In genomic region chr5:5665225-5666075, GRCh38 we compare ENCODE assay signal across 22 cellular contexts.
A peak's percentile ranks its signal among the peaks of the same experiment; 100 is the strongest.
DNase-seq lines count a peak whose midpoint lies in the region; ATAC-seq, FAIRE-seq and TF ChIP-seq lines count a peak whose summit lies in the region.
"Had no signal": no experiment of that assay in that cellular context is flagged by ENCODE, and none has a peak within 500 bp of the region (broad histone marks: within the 10 kb centered on the region; RNA-seq: fewer than 3 reads in every experiment).

No MANE protein-coding gene starts in this region.

- intact Hi-C loops in PC-9 (cut with micrococcal nuclease; ENCODE audit: unreplicated experiment) (no loop called here), sciatic nerve (cut with DNase I) (no loop called here), colonic mucosa (cut with DNase I) (no loop called here)

- no peaks in the 10 kb centered on the region for H3K36me3 ChIP-seq in PC-9 (ENCODE audit: low read depth)
- no peaks in the 10 kb centered on the region for H3K36me3 ChIP-seq in brain microvascular endothelial cell (replicated peaks)
- no peaks in the 10 kb centered on the region for H3K36me3 ChIP-seq in colonic mucosa
- H3K36me3 ChIP-seq: sigmoid colon, SJCRH30, transverse colon had no signal

- no peaks in the 10 kb centered on the region for H3K79me2 ChIP-seq in PC-9 (ENCODE audit: low read depth)

- in situ Hi-C loops in brain microvascular endothelial cell (cut with HindIII; ENCODE audit: low pct_ligation_motif_present, low sequenced_read_pairs), result no loop called here

- peak overlapping the region; percentile 25; the same call in 1 of the 2 replicates for H3K4me3 ChIP-seq in PC-9
- no peak overlapping the region for H3K4me3 ChIP-seq in brain microvascular endothelial cell (ENCODE audit: low read depth, low read length)
- H3K4me3 ChIP-seq in colonic mucosa, result no peak overlapping the region
- H3K4me3 ChIP-seq: sigmoid colon, SJCRH30, transverse colon had no signal

- peaks cover 30% of the 10 kb centered on the region for H3K4me1 ChIP-seq in PC-9 (replicated peaks; ENCODE audit: insufficient read depth)
- no peaks in the 10 kb centered on the region for H3K4me1 ChIP-seq in colonic mucosa
- H3K4me1 ChIP-seq: sigmoid colon, SJCRH30, transverse colon had no signal

- H3K27ac Mint-ChIP-seq in stimulated activated naive B cell treated with anti-CD40 and anti-IgM and Interleukin-4, amounts not matched to agents 10 μg/mL and 1 μg/mL and 100 μg/mL, for 72 hours, result no peak overlapping the region
- H3K27ac Mint-ChIP-seq: activated B cell treated with CpG ODN at 0.5 μM for 24 hours; activated naive CD4-positive, alpha-beta T cell treated with anti-CD3 and anti-CD28 coated beads, Interleukin-2, amount 10 ng/mL, durations not matched to agents 7 days and 5 days; memory B cell; stimulated activated memory B cell treated with anti-CD40 and anti-IgM and Interleukin-4, amounts not matched to agents 10 μg/mL and 1 μg/mL and 100 μg/mL, for 72 hours had no signal

- no TSS peak for BruUV-seq in PC-9 (replicated peaks; lab: Mats Ljungman, UMichigan)

- no peak overlapping the region for H2AFZ ChIP-seq in PC-9

- H3K9ac ChIP-seq in colonic mucosa (ENCODE audit: low read depth in 2 of 2, low read length in 2 of 2), result no peak overlapping the region

- POLR2A ChIA-PET in PC-9 (lab: Charles Lee; ENCODE audit: unreplicated experiment), result no interaction called here

- peak overlapping the region; percentile 62 for H3K4me2 ChIP-seq in PC-9

- H3K27ac ChIP-seq in PC-9, result peak overlapping the region; percentile 48
- no peak overlapping the region for H3K27ac ChIP-seq in brain microvascular endothelial cell
- H3K27ac ChIP-seq in colonic mucosa, result no peak overlapping the region
- H3K27ac ChIP-seq: sigmoid colon, SJCRH30, transverse colon had no signal

- no peaks in the 10 kb centered on the region for H3K9me2 ChIP-seq in PC-9 (ENCODE audit: insufficient read depth)

- DNase-seq in H54 (ENCODE audit: insufficient read length, low spot score) (peak; percentile 89), PC-9 (peak in 1 of 2 experiments; percentile 86), brain microvascular endothelial cell (peak; percentile 2), sciatic nerve (ENCODE audit: low spot score) (no peak), colonic mucosa (no peak)
- no peak for DNase-seq in stimulated activated naive B cell treated with anti-CD40 and anti-IgM and Interleukin-4, amounts not matched to agents 10 μg/mL and 1 μg/mL and 100 μg/mL, for 72 hours
- DNase-seq: activated B cell treated with CpG ODN at 0.5 μM for 24 hours; activated naive CD4-positive, alpha-beta T cell treated with anti-CD3 and anti-CD28 coated beads, Interleukin-2, amount 10 ng/mL, durations not matched to agents 7 days and 5 days; activated T-cell treated with anti-CD3 and anti-CD28 coated beads, Interleukin-2, amount 50 U/mL, for 48 hours; anterior cingulate cortex; NCI-H1694; NCI-H345; sigmoid colon; SJCRH30; T-helper 2 cell; transverse colon had no signal

- no peaks in the 10 kb centered on the region for H4K20me1 ChIP-seq in PC-9 (ENCODE audit: insufficient read depth)

- TF ChIP-seq POLR2A in H54 (IDR thresholded peaks at IDR 0.05; ENCODE audit: low read depth, low read length), result no peak

- TF ChIP-seq CTCF in PC-9 (conservative IDR thresholded peaks at IDR 0.05) (no peak), brain microvascular endothelial cell (IDR thresholded peaks at IDR 0.05; ENCODE audit: low read depth, low read length, missing control alignments) (no peak), colonic mucosa (IDR thresholded peaks at IDR 0.05) (no peak)

- FAIRE-seq in H54 (lab: Jason Lieb, UNC), result peak; percentile 95
- FAIRE-seq: GM18507, islet of Langerhans had no signal

- CTCF ChIA-PET in PC-9 (lab: Charles Lee), result no interaction called here

- peak; percentile 59 for ATAC-seq in sciatic nerve
- ATAC-seq in stimulated activated naive B cell treated with anti-CD40 and anti-IgM and Interleukin-4, amounts not matched to agents 10 μg/mL and 1 μg/mL and 100 μg/mL, for 72 hours (replicated peaks), result no peak
- ATAC-seq in HG03097 (IDR thresholded peaks at IDR 0.05; ENCODE audit: low FRiP score, unreplicated experiment), result no peak
- no peak for ATAC-seq in HG03095 (IDR thresholded peaks at IDR 0.05; ENCODE audit: unreplicated experiment)
- ATAC-seq: stimulated activated memory B cell treated with anti-CD40 and anti-IgM and Interleukin-4, amounts not matched to agents 10 μg/mL and 1 μg/mL and 100 μg/mL, for 72 hours had no signal

- no peaks in the 10 kb centered on the region for H3K36me3 Mint-ChIP-seq in stimulated activated naive B cell treated with anti-CD40 and anti-IgM and Interleukin-4, amounts not matched to agents 10 μg/mL and 1 μg/mL and 100 μg/mL, for 72 hours
- H3K36me3 Mint-ChIP-seq: activated naive CD4-positive, alpha-beta T cell treated with anti-CD3 and anti-CD28 coated beads, Interleukin-2, amount 10 ng/mL, durations not matched to agents 7 days and 5 days; stimulated activated memory B cell treated with anti-CD40 and anti-IgM and Interleukin-4, amounts not matched to agents 10 μg/mL and 1 μg/mL and 100 μg/mL, for 72 hours had no signal

- no peak overlapping the region for H3K4me3 Mint-ChIP-seq in stimulated activated naive B cell treated with anti-CD40 and anti-IgM and Interleukin-4, amounts not matched to agents 10 μg/mL and 1 μg/mL and 100 μg/mL, for 72 hours
- H3K4me3 Mint-ChIP-seq: activated B cell treated with CpG ODN at 0.5 μM for 24 hours; activated naive CD4-positive, alpha-beta T cell treated with anti-CD3 and anti-CD28 coated beads, Interleukin-2, amount 10 ng/mL, durations not matched to agents 7 days and 5 days; memory B cell; stimulated activated memory B cell treated with anti-CD40 and anti-IgM and Interleukin-4, amounts not matched to agents 10 μg/mL and 1 μg/mL and 100 μg/mL, for 72 hours had no signal

- H3K27me3 Mint-ChIP-seq in stimulated activated naive B cell treated with anti-CD40 and anti-IgM and Interleukin-4, amounts not matched to agents 10 μg/mL and 1 μg/mL and 100 μg/mL, for 72 hours, result peaks cover 0 to 6% of the 10 kb centered on the region in 2 donors
- H3K27me3 Mint-ChIP-seq: activated naive CD4-positive, alpha-beta T cell treated with anti-CD3 and anti-CD28 coated beads, Interleukin-2, amount 10 ng/mL, durations not matched to agents 7 days and 5 days had no signal

- no peaks in the 10 kb centered on the region for H3K4me1 Mint-ChIP-seq in stimulated activated naive B cell treated with anti-CD40 and anti-IgM and Interleukin-4, amounts not matched to agents 10 μg/mL and 1 μg/mL and 100 μg/mL, for 72 hours
- H3K4me1 Mint-ChIP-seq: activated B cell treated with CpG ODN at 0.5 μM for 24 hours; activated naive CD4-positive, alpha-beta T cell treated with anti-CD3 and anti-CD28 coated beads, Interleukin-2, amount 10 ng/mL, durations not matched to agents 7 days and 5 days; stimulated activated memory B cell treated with anti-CD40 and anti-IgM and Interleukin-4, amounts not matched to agents 10 μg/mL and 1 μg/mL and 100 μg/mL, for 72 hours had no signal

- H3K27me3 ChIP-seq in PC-9 (ENCODE audit: insufficient read depth, low read depth) (peaks cover 13% of the 10 kb centered on the region), brain microvascular endothelial cell (replicated peaks) (no peaks in the 10 kb centered on the region), colonic mucosa (no peaks in the 10 kb centered on the region)
- H3K27me3 ChIP-seq: sigmoid colon, SJCRH30, transverse colon had no signal

- H3F3A ChIP-seq in PC-9 (ENCODE audit: insufficient read depth, low read depth), result peaks cover 16% of the 10 kb centered on the region; the same call in 1 of the 2 replicates

- H3K9me3 ChIP-seq in PC-9 (ENCODE audit: insufficient read depth, low read depth) (no peaks in the 10 kb centered on the region), colonic mucosa (no peaks in the 10 kb centered on the region)
- H3K9me3 ChIP-seq: sigmoid colon, SJCRH30, transverse colon had no signal

- peaks cover 0 to 2% of the 10 kb centered on the region in 2 donors for H3K9me3 Mint-ChIP-seq in stimulated activated naive B cell treated with anti-CD40 and anti-IgM and Interleukin-4, amounts not matched to agents 10 μg/mL and 1 μg/mL and 100 μg/mL, for 72 hours
- H3K9me3 Mint-ChIP-seq: activated naive CD4-positive, alpha-beta T cell treated with anti-CD3 and anti-CD28 coated beads, Interleukin-2, amount 10 ng/mL, durations not matched to agents 7 days and 5 days; stimulated activated memory B cell treated with anti-CD40 and anti-IgM and Interleukin-4, amounts not matched to agents 10 μg/mL and 1 μg/mL and 100 μg/mL, for 72 hours had no signal

Comparison
In these comparisons a context has a peak if more than half of its experiments do, and no peak if none do; other contexts are left out.
1. DNase-seq: peak in H54 (single experiment) and brain microvascular endothelial cell (single experiment); none in sciatic nerve (single experiment), stimulated activated naive B cell treated with anti-CD40 and anti-IgM and Interleukin-4, amounts not matched to agents 10 μg/mL and 1 μg/mL and 100 μg/mL, for 72 hours (single experiment) and colonic mucosa (single experiment).